In genomic region chr10:58930497-58930896, GRCh38 we compare ENCODE assay signal across 21 cellular contexts.
"Had no signal": no experiment of that assay in that cellular context is flagged by ENCODE, and none has a peak within 500 bp of the region (broad histone marks: within the 10 kb centered on the region; RNA-seq: fewer than 3 reads in every experiment).

No MANE protein-coding gene starts in this region.

- DNase-seq: activated CD8-positive, alpha-beta memory T cell treated with anti-CD3 and anti-CD28 coated beads for 24 hours; activated CD8-positive, alpha-beta memory T cell treated with anti-CD3 and anti-CD28 coated beads, Interleukin-2, amount 50 U/mL, for 4 hours; activated naive CD4-positive, alpha-beta T cell treated with Interleukin-2 at 50 U/mL for 16 hours; activated naive CD8-positive, alpha-beta T cell treated with anti-CD3 and anti-CD28 coated beads for 36 hours; activated T-cell treated with anti-CD3 and anti-CD28 coated beads, Interleukin-2, amount 50 U/mL, for 24 hours; body of pancreas; erythroblast; head of caudate nucleus; hypothalamus; ovary; stimulated activated CD4-positive, alpha-beta T cell treated with anti-CD3 and anti-CD28 coated beads, Interleukin-4, amount 100 ng/mL, for 1 hour; stimulated activated naive CD4-positive, alpha-beta T cell; testis; trophoblast cell; uterus had no signal

- H3K36me3 ChIP-seq: gastroesophageal sphincter, neutrophil, ovary, prostate gland, uterus had no signal

- H3K4me1 ChIP-seq: body of pancreas, gastroesophageal sphincter, prostate gland, testis, uterus had no signal

- H3K27me3 ChIP-seq: body of pancreas, gastroesophageal sphincter, neutrophil, ovary, testis, uterus had no signal

- H3K4me3 ChIP-seq: body of pancreas, gastroesophageal sphincter, ovary, prostate gland, testis, uterus had no signal

- H3K9me3 ChIP-seq: body of pancreas, neutrophil, ovary, prostate gland, testis, uterus had no signal

- ATAC-seq: activated CD4-positive, CD25-positive, alpha-beta regulatory T cell treated with anti-CD3 and anti-CD28 coated beads, Interleukin-2, amount 50 U/mL, for 24 hours; body of pancreas; gastroesophageal sphincter; natural killer cell treated with Interleukin-12 subunit alpha and Interleukin-12 subunit beta and Interleukin-15 and Interleukin-18, amount 100 ng/mL, for 72 hours had no signal

- H3K27ac ChIP-seq: body of pancreas, gastroesophageal sphincter, neutrophil, ovary, prostate gland, testis, uterus, VCaP had no signal
